10 cellular contexts compared by ENCODE assay signal in the genomic region with DNA sequence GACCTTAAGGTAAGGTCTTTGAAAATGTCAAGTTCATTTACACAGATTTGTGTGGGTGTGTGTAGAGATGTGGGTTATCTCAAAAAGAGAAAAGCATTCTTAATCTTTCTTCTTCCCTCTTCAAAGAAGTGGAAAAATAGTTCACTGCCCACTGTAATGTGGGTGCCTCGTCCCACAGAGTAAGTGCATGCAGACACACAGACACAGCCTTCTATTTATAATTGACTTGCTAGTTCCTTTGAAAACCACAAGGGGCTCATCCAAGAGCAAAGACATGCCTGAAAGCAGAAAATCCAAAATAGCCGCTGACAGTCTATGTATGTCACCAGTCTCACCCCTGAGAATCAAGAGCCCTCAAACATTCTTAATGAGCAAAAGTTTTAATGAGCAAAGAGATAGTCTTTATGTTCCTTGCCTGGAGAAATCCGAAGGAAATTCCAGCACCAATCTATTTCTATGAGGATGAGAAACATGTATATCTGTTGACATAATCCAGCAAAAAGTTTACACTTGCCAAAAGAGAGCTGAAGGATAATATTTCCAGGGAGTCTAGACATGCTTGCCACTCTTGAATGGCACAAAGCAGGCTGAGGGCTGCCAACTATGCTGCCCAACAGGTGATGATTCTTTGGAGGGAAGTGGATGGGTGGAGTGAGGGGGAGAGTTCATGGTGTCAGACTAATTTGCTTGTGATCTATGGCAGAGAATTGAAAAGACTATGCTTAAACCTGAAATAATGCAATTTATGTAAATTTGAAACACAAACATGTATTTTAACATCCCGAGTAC.
DNase-seq lines count a peak whose midpoint lies in the region; ATAC-seq, FAIRE-seq and TF ChIP-seq lines count a peak whose summit lies in the region.
"Had no signal": no experiment of that assay in that cellular context is flagged by ENCODE, and none has a peak within 500 bp of the region (broad histone marks: within the 10 kb centered on the region; RNA-seq: fewer than 3 reads in every experiment).

No MANE protein-coding gene starts in this region.

- TF ChIP-seq CTCF in C4-2B (conservative IDR thresholded peaks at IDR 0.05), result peak; percentile 6; the same call in 1 of the 2 replicates
- TF ChIP-seq CTCF in K562 (IDR thresholded peaks at IDR 0.05 in 2 of 3, conservative IDR thresholded peaks at IDR 0.05 in 1 of 3; ENCODE audit: insufficient read depth in 2 of 3, low read depth in 1 of 3, low read length in 3 of 3), result peak; percentile 37 to 62 (median 54); a peak in 5 of 6 replicates

- H3K4me3 ChIP-seq in K562, result no peak overlapping the region
- H3K4me3 ChIP-seq: GM12878 had no signal

- H3K27ac ChIP-seq in C4-2B (no peak overlapping the region), K562 (ENCODE audit: extremely low read depth, low read depth, low read length) (no peak overlapping the region)

- peaks cover 21% of the 10 kb centered on the region for H3K36me3 ChIP-seq in K562 (ENCODE audit: control insufficient read depth, insufficient read depth, low read length)

- ATAC-seq in K562 (peak; percentile 64), HG03097 (IDR thresholded peaks at IDR 0.05; ENCODE audit: low FRiP score, unreplicated experiment) (no peak)
- ATAC-seq: GM12878 had no signal

- in situ Hi-C loops in K562 (cut with MboI), result loop anchor here (5.0 kb wide), 1 partner anchor 225 kb away; no protein-coding TSS in a partner anchor

- H3K9me1 ChIP-seq in K562 (ENCODE audit: control insufficient read depth, insufficient read depth, low read length), result no peaks in the 10 kb centered on the region

- no peaks in the 10 kb centered on the region; the same call in 1 of the 2 replicates for H3K9me3 ChIP-seq in K562 (replicated peaks; ENCODE audit: control insufficient read depth, insufficient read depth, low read depth, low read length)

- no peak overlapping the region for H3K9ac ChIP-seq in K562 (ENCODE audit: insufficient read depth in 1 of 2, low read depth in 2 of 2, low read length in 2 of 2)

- no peak overlapping the region for H2AFZ ChIP-seq in K562 (ENCODE audit: low read depth, low read length)

- BruUV-seq in K562 (replicated peaks; lab: Mats Ljungman, UMichigan), result no TSS peak

- no peak overlapping the region for H3K4me2 ChIP-seq in K562 (ENCODE audit: insufficient read depth, low read length)

- intact Hi-C loops in K562 (cut with micrococcal nuclease), result loop anchor here (1.0 kb wide), 1 partner anchor 227 kb away; no protein-coding TSS in a partner anchor

- H3K4me1 ChIP-seq in K562 (replicated peaks in 1 of 2; ENCODE audit: control insufficient read depth in 2 of 2, insufficient read depth in 2 of 2, low read length in 2 of 2), result peaks cover 15 to 45% of the 10 kb centered on the region in 2 experiments

- peak; percentile 14 to 72 for TF ChIP-seq RAD21 in K562 (CRISPR knock-in tag; conservative IDR thresholded peaks at IDR 0.05 in 1 of 2, IDR thresholded peaks at IDR 0.05 in 1 of 2)

- DNase-seq in Kasumi-1 (lab: John Stamatoyannopoulos, UW) (peak; percentile 69 to 73), K562 (ENCODE audit: extremely low read depth in 1 of 4, low spot score in 3 of 4) (peak in 2 of 4 experiments; percentile 39 to 58), myocyte (ENCODE audit: low read depth) (peak; percentile 83), NCI-H187 treated with DMSO at 0.1 percent for 48 hours (lab: John Stamatoyannopoulos, UW) (no peak), COLO668 (lab: John Stamatoyannopoulos, UW; ENCODE audit: unreplicated experiment) (no peak)
- no peak for DNase-seq in effector CD4-positive, alpha-beta T cell
- DNase-seq: activated gamma-delta T cell had no signal

- H4K20me1 ChIP-seq in K562 (replicated peaks; ENCODE audit: control insufficient read depth, insufficient read depth, low read length), result no peaks in the 10 kb centered on the region

- FAIRE-seq in K562 (lab: Jason Lieb, UNC), result no peak
- FAIRE-seq: GM12878 had no signal

- no peaks in the 10 kb centered on the region for H3K27me3 ChIP-seq in K562 (ENCODE audit: control insufficient read depth in 2 of 2, insufficient read depth in 2 of 2, low read length in 2 of 2)

- POLR2A ChIA-PET in K562 (lab: Yijun Ruan, JAX), result interaction anchor here (1.2 kb wide), 1 partner anchor 94 kb away, joined by 4 read pairs; the partner anchor contains the start of gene ACVR1

- TF ChIP-seq EP300 in K562 (IDR thresholded peaks at IDR 0.05; ENCODE audit: low read length), result no peak

- CTCF ChIA-PET in K562 (lab: Yijun Ruan, JAX; ENCODE audit: low intra/inter-chr PET ratio), result interaction anchor here (0.5 kb wide), 1 partner anchor 846 kb away, joined by 3 read pairs; no protein-coding TSS in a partner anchor

- no peak for TF ChIP-seq POLR2A in K562 (conservative IDR thresholded peaks at IDR 0.05)

- 43% methylated on average over 4 of the region's 4 CpGs for WGBS in K562 (ENCODE audit: insufficient coverage, low coverage, missing lambda C conversion rate)

- peaks cover 3% of the 10 kb centered on the region; the same call in 1 of the 3 replicates for H3K79me2 ChIP-seq in K562 (ENCODE audit: control insufficient read depth, insufficient read depth, low read length)

TF ChIP-seq in K562, 482 proteins besides CTCF, POLR2A, EP300 and RAD21 (continues in another document):
- no peak for TF ChIP-seq CC2D1A (IDR thresholded peaks at IDR 0.05)
- 0 out of 2 replicates have a peak, but pooled peaks have one; percentile 31 for TF ChIP-seq ZNF592 (IDR thresholded peaks at IDR 0.05)
- peak; percentile 19; the same call in 1 of the 2 replicates for TF ChIP-seq MEF2A (IDR thresholded peaks at IDR 0.05; ENCODE audit: control insufficient read depth, low read depth, low read length)
- no peak for TF ChIP-seq ZNF584 (CRISPR knock-in tag; IDR thresholded peaks at IDR 0.05; ENCODE audit: low read depth)
- TF ChIP-seq, protein P1, sequence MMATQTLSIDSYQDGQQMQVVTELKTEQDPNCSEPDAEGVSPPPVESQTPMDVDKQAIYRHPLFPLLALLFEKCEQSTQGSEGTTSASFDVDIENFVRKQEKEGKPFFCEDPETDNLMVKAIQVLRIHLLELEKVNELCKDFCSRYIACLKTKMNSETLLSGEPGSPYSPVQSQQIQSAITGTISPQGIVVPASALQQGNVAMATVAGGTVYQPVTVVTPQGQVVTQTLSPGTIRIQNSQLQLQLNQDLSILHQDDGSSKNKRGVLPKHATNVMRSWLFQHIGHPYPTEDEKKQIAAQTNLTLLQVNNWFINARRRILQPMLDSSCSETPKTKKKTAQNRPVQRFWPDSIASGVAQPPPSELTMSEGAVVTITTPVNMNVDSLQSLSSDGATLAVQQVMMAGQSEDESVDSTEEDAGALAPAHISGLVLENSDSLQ (IDR thresholded peaks at IDR 0.05), result peak; percentile 32; the same call in 1 of the 2 replicates
- TF ChIP-seq CBX3 (IDR thresholded peaks at IDR 0.05; ENCODE audit: borderline replicate concordance in 1 of 2, low read length in 2 of 2), result peak in 1 of 2 experiments; percentile 39; a peak in 1 of 3 replicates
- no peak for TF ChIP-seq SMAD3 (CRISPR knock-in tag; conservative IDR thresholded peaks at IDR 0.05)
- TF ChIP-seq ZFP30 (CRISPR knock-in tag; IDR thresholded peaks at IDR 0.05; ENCODE audit: borderline replicate concordance), result no peak
- 0 out of 2 replicates have a peak, but pooled peaks have one; percentile 23 for TF ChIP-seq ZNF589 (CRISPR knock-in tag; IDR thresholded peaks at IDR 0.05; ENCODE audit: low read depth)
- 0 out of 4 replicates have a peak, but pooled peaks of 1 of the 2 experiments have one; percentile 10 for TF ChIP-seq RCOR1 (IDR thresholded peaks at IDR 0.05; ENCODE audit: borderline replicate concordance in 1 of 2, low read depth in 2 of 2, low read length in 2 of 2)

Comparison
In these comparisons a context has a peak if more than half of its experiments do, and no peak if none do; other contexts are left out.
1. DNase-seq: peak in Kasumi-1 (2 of 2) and myocyte (single experiment); none in NCI-H187 treated with DMSO at 0.1 percent for 48 hours (single experiment), effector CD4-positive, alpha-beta T cell (single experiment) and COLO668 (single experiment).